Comparison of ENCODE assay signal across 14 cellular contexts in genomic region chrX:110657073-110657472, GRCh38.
DNase-seq lines count a peak whose midpoint lies in the region; ATAC-seq and TF ChIP-seq lines count a peak whose summit lies in the region.
"Had no signal": no experiment of that assay in that cellular context is flagged by ENCODE, and none has a peak within 500 bp of the region (broad histone marks: within the 10 kb centered on the region; RNA-seq: fewer than 3 reads in every experiment).

No MANE protein-coding gene starts in this region.

- H3K4me3 Mint-ChIP-seq in Calu3 (ENCODE audit: low read depth, unreplicated experiment) (peak overlapping the region; percentile 37), neural progenitor cell (no peak overlapping the region)
- H3K4me3 Mint-ChIP-seq: CD14-positive monocyte; CD8-positive, alpha-beta T cell had no signal

- no peaks in the 10 kb centered on the region for H4K20me1 ChIP-seq in neural progenitor cell (ENCODE audit: low read depth)

- no peak overlapping the region for H3K9ac ChIP-seq in neural progenitor cell

- DNase-seq in BE2C (peak; percentile 2), Calu3 (peak; percentile 27), WERI-Rb-1 (peak; percentile 41), neural progenitor cell (ENCODE audit: low spot score) (no peak), brain microvascular endothelial cell (no peak), kidney tubule cell (ENCODE audit: low spot score) (no peak)
- DNase-seq in activated naive CD4-positive, alpha-beta T cell treated with anti-CD3 and anti-CD28 coated beads, Interleukin-2, amount 50 U/mL, for 72 hours (ENCODE audit: low spot score in 2 of 2), result no peak
- DNase-seq: CD8-positive, alpha-beta T cell; COR-L47; DND-41; GF-D8 had no signal

- H3K36me3 Mint-ChIP-seq in Calu3 (ENCODE audit: insufficient read depth, unreplicated experiment) (no peaks in the 10 kb centered on the region), neural progenitor cell (peaks cover 9% of the 10 kb centered on the region)
- no peaks in the 10 kb centered on the region for H3K36me3 Mint-ChIP-seq in activated naive CD4-positive, alpha-beta T cell treated with anti-CD3 and anti-CD28 coated beads, Interleukin-2, amount 50 U/mL, for 72 hours
- H3K36me3 Mint-ChIP-seq: CD14-positive monocyte; CD8-positive, alpha-beta T cell had no signal

- H3K27me3 Mint-ChIP-seq in Calu3 (ENCODE audit: unreplicated experiment), result no peaks in the 10 kb centered on the region
- peaks cover 3% of the 10 kb centered on the region for H3K27me3 Mint-ChIP-seq in neural progenitor cell (ENCODE audit: insufficient read depth, low read depth)

- H3K79me2 ChIP-seq in neural progenitor cell (ENCODE audit: low read depth), result no peaks in the 10 kb centered on the region

- H3K4me1 Mint-ChIP-seq in Calu3 (ENCODE audit: low read depth, unreplicated experiment), result no peaks in the 10 kb centered on the region
- H3K4me1 Mint-ChIP-seq in neural progenitor cell, result peaks cover 3% of the 10 kb centered on the region
- H3K4me1 Mint-ChIP-seq: CD14-positive monocyte had no signal

- H3K4me3 ChIP-seq in BE2C (ENCODE audit: low read depth, low read length) (no peak overlapping the region), WERI-Rb-1 (ENCODE audit: low read depth, low read length) (no peak overlapping the region), neural progenitor cell (no peak overlapping the region), brain microvascular endothelial cell (ENCODE audit: low read depth, low read length) (no peak overlapping the region)
- H3K4me3 ChIP-seq: A549 had no signal

- CTCF ChIA-PET in Calu3 (lab: Charles Lee), result interaction anchor here (1.2 kb wide), 1 partner anchor 9 kb away, joined by 3 read pairs; no protein-coding TSS in a partner anchor

- intact Hi-C loops in Calu3 (cut with micrococcal nuclease; ENCODE audit: unreplicated experiment), result no loop called here

- no peaks in the 10 kb centered on the region for H3F3A ChIP-seq in neural progenitor cell (ENCODE audit: low read depth)

- H3K9me3 ChIP-seq in BE2C, result no peaks in the 10 kb centered on the region
- no peaks in the 10 kb centered on the region for H3K9me3 ChIP-seq in WERI-Rb-1 (ENCODE audit: severe bottlenecking)
- peaks cover under 1% of the 10 kb centered on the region for H3K9me3 ChIP-seq in neural progenitor cell (ENCODE audit: low read depth)
- H3K9me3 ChIP-seq: A549 had no signal

- H3K27me3 ChIP-seq in BE2C, result no peaks in the 10 kb centered on the region
- peaks cover 8% of the 10 kb centered on the region for H3K27me3 ChIP-seq in WERI-Rb-1 (ENCODE audit: insufficient read depth, low read depth, severe bottlenecking)
- no peaks in the 10 kb centered on the region for H3K27me3 ChIP-seq in neural progenitor cell
- no peaks in the 10 kb centered on the region for H3K27me3 ChIP-seq in brain microvascular endothelial cell (replicated peaks)

- H3K27ac Mint-ChIP-seq in Calu3 (ENCODE audit: unreplicated experiment) (no peak overlapping the region), neural progenitor cell (peak overlapping the region; percentile 74)
- no peak overlapping the region for H3K27ac Mint-ChIP-seq in activated naive CD4-positive, alpha-beta T cell treated with anti-CD3 and anti-CD28 coated beads, Interleukin-2, amount 50 U/mL, for 72 hours
- H3K27ac Mint-ChIP-seq: CD14-positive monocyte; CD8-positive, alpha-beta T cell had no signal

- H3K4me2 ChIP-seq in neural progenitor cell, result no peak overlapping the region
- H3K4me2 ChIP-seq: A549 had no signal

- TF ChIP-seq CTCF in BE2C (IDR thresholded peaks at IDR 0.05; ENCODE audit: low read depth, low read length) (no peak), Calu3 (IDR thresholded peaks at IDR 0.05; ENCODE audit: unreplicated experiment) (no peak), WERI-Rb-1 (IDR thresholded peaks at IDR 0.05; ENCODE audit: low read depth, low read length) (no peak), neural progenitor cell (IDR thresholded peaks at IDR 0.05) (no peak), brain microvascular endothelial cell (IDR thresholded peaks at IDR 0.05; ENCODE audit: low read depth, low read length, missing control alignments) (no peak)

- H3K9me3 Mint-ChIP-seq in Calu3 (ENCODE audit: low read depth, unreplicated experiment) (peaks cover 3% of the 10 kb centered on the region), neural progenitor cell (peaks cover 39% of the 10 kb centered on the region)
- H3K9me3 Mint-ChIP-seq in activated naive CD4-positive, alpha-beta T cell treated with anti-CD3 and anti-CD28 coated beads, Interleukin-2, amount 50 U/mL, for 72 hours, result no peaks in the 10 kb centered on the region

- H2AFZ ChIP-seq in neural progenitor cell (replicated peaks), result peak overlapping the region; percentile 61

- H3K4me1 ChIP-seq in BE2C (no peaks in the 10 kb centered on the region), neural progenitor cell (no peaks in the 10 kb centered on the region)
- H3K4me1 ChIP-seq: A549 had no signal

- H3K36me3 ChIP-seq in BE2C (no peaks in the 10 kb centered on the region), WERI-Rb-1 (no peaks in the 10 kb centered on the region), neural progenitor cell (no peaks in the 10 kb centered on the region), brain microvascular endothelial cell (replicated peaks) (no peaks in the 10 kb centered on the region)

- in situ Hi-C loops in brain microvascular endothelial cell (cut with HindIII; ENCODE audit: low pct_ligation_motif_present, low sequenced_read_pairs), result no loop called here

- H3K27ac ChIP-seq in WERI-Rb-1 (no peak overlapping the region), neural progenitor cell (no peak overlapping the region), brain microvascular endothelial cell (no peak overlapping the region)
- H3K27ac ChIP-seq: A549 had no signal

- no peak for ATAC-seq in activated naive CD4-positive, alpha-beta T cell treated with anti-CD3 and anti-CD28 coated beads, Interleukin-2, amount 50 U/mL, for 72 hours
- ATAC-seq: A549; CD8-positive, alpha-beta T cell; HCT116 had no signal

- no TSS peak for BruUV-seq in Calu3 (replicated peaks; lab: Mats Ljungman, UMichigan)

Comparison
In these comparisons a context has a peak if more than half of its experiments do, and no peak if none do; other contexts are left out.
1. DNase-seq: peak in BE2C (single experiment), Calu3 (single experiment) and WERI-Rb-1 (single experiment); none in neural progenitor cell (single experiment), brain microvascular endothelial cell (single experiment), activated naive CD4-positive, alpha-beta T cell treated with anti-CD3 and anti-CD28 coated beads, Interleukin-2, amount 50 U/mL, for 72 hours (0 of 2) and kidney tubule cell (single experiment).